Comparison of ENCODE assay signal across 16 cellular contexts in the genomic region with DNA sequence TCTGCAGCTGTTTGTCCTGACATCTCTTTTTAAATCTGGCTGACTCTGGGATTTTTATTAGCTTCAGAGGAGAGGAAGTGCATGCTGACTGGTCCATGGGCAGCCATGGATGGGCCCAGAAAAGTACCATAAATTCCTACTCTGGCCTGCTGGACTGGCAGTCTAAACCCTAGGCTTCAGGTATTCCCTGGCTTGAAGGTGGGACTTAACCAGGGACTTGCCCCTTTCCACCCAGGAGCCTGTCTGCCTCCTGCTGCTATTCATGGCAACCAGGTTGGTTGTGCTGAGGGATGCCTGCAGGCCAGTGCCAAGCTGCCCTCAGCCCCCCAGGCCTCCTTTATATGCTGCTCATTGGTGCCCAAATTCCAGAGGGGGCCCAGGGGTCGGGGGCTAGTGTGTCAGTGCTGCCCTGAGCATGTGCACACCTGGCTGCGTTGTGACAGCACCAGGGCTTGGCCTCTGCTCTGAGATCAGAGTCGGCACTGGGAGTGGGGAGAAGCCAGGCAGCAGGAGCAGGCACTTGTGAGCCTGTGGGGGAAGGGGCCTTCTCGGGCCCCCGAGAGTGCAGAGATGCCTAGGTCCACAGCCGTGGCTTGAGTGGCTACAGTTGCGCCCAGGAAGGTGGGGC.
A peak's percentile ranks its signal among the peaks of the same experiment; 100 is the strongest.
DNase-seq lines count a peak whose midpoint lies in the region; ATAC-seq, FAIRE-seq and TF ChIP-seq lines count a peak whose summit lies in the region.
"Had no signal": no experiment of that assay in that cellular context is flagged by ENCODE, and none has a peak within 500 bp of the region (broad histone marks: within the 10 kb centered on the region; RNA-seq: fewer than 3 reads in every experiment).

No MANE protein-coding gene starts in this region.

- DNase-seq in HepG2 (ENCODE audit: low spot score) = no peak
- no peak for DNase-seq in right lobe of liver
- DNase-seq in mesenchymal stem cell = no peak
- no peak for DNase-seq in stimulated activated naive CD8-positive, alpha-beta T cell treated with anti-CD3 and anti-CD28 coated beads, Interleukin-15, amount 100 ng/mL, for 72 hours
- DNase-seq in GM10266 (ENCODE audit: extremely low spot score) = no peak
- no peak for DNase-seq in GM10248 (ENCODE audit: extremely low spot score)
- DNase-seq: 8988T, AML-193, GF-D8, GM23248, H7, KBM-7 had no signal

- no peak overlapping the region for H2BK15ac ChIP-seq in mesenchymal stem cell (ENCODE audit: low read depth, poor library complexity, severe bottlenecking)

- peak overlapping the region in 1 of 2 experiments; percentile 71 for H3K14ac ChIP-seq in mesenchymal stem cell (ENCODE audit: low read length in 2 of 2)

- H3K79me1 ChIP-seq in mesenchymal stem cell (replicated peaks; ENCODE audit: low read length, poor library complexity, severe bottlenecking) = no peaks in the 10 kb centered on the region

- H3K27me3 Mint-ChIP-seq in stimulated activated naive CD8-positive, alpha-beta T cell treated with anti-CD3 and anti-CD28 coated beads, Interleukin-15, amount 100 ng/mL, for 72 hours = no peaks in the 10 kb centered on the region

- no peaks in the 10 kb centered on the region for H3K9me3 Mint-ChIP-seq in stimulated activated naive CD8-positive, alpha-beta T cell treated with anti-CD3 and anti-CD28 coated beads, Interleukin-15, amount 100 ng/mL, for 72 hours

- H2BK120ac ChIP-seq in mesenchymal stem cell (ENCODE audit: low read depth, low read length) = no peak overlapping the region

- H3K4me1 ChIP-seq in HepG2 (ENCODE audit: insufficient read depth, low read length) (no peaks in the 10 kb centered on the region), right lobe of liver (no peaks in the 10 kb centered on the region), mesenchymal stem cell (ENCODE audit: control insufficient read depth, insufficient read depth, low read depth, low read length) (no peaks in the 10 kb centered on the region)
- H3K4me1 ChIP-seq: BLaER1 had no signal

- H2BK5ac ChIP-seq in mesenchymal stem cell (ENCODE audit: low read depth, low read length, poor library complexity, severe bottlenecking) = no peak overlapping the region

- no peaks in the 10 kb centered on the region for H3K79me2 ChIP-seq in HepG2 (ENCODE audit: insufficient read depth, low read length)

- H3K27me3 ChIP-seq in HepG2 (ENCODE audit: control insufficient read depth in 1 of 2, insufficient read depth in 2 of 2, low read length in 2 of 2) (no peaks in the 10 kb centered on the region), right lobe of liver (no peaks in the 10 kb centered on the region), mesenchymal stem cell (ENCODE audit: control insufficient read depth in 1 of 2, insufficient read depth in 1 of 2, low read length in 2 of 2) (no peaks in the 10 kb centered on the region)
- H3K27me3 ChIP-seq: BLaER1 had no signal

- H2AFZ ChIP-seq in HepG2 (ENCODE audit: low read length) = no peak overlapping the region
- H2AFZ ChIP-seq in mesenchymal stem cell (ENCODE audit: low read depth, low read length) = peak overlapping the region; percentile 49
- H2AFZ ChIP-seq: GM23248 had no signal

- intact Hi-C loops in HepG2 (cut with micrococcal nuclease; ENCODE audit: unreplicated experiment) (no loop called here), right lobe of liver (cut with DNase I) (no loop called here)

- peak overlapping the region in 1 of 2 experiments; percentile 78 for H2BK12ac ChIP-seq in mesenchymal stem cell (ENCODE audit: low read length in 2 of 2)

- H3K4ac ChIP-seq in mesenchymal stem cell (ENCODE audit: low read depth in 1 of 2, low read length in 2 of 2) = peak overlapping the region in 1 of 2 experiments; percentile 2

- H3K4me2 ChIP-seq in HepG2 (ENCODE audit: low read depth, low read length) (no peak overlapping the region), mesenchymal stem cell (ENCODE audit: low read length, poor library complexity, severe bottlenecking) (no peak overlapping the region)
- H3K4me2 ChIP-seq: BLaER1 had no signal

- TF ChIP-seq POLR2A in HepG2 (IDR thresholded peaks at IDR 0.05; ENCODE audit: insufficient read depth in 1 of 2, low read depth in 2 of 2, low read length in 2 of 2) = no peak
- no peak for TF ChIP-seq POLR2A in right lobe of liver (IDR thresholded peaks at IDR 0.05)

- FAIRE-seq in HepG2 (lab: Jason Lieb, UNC) = no peak
- FAIRE-seq: GM12878, GM18507 had no signal

- H3K4me3 ChIP-seq in HepG2 (replicated peaks in 1 of 3; ENCODE audit: insufficient read depth in 1 of 3, low read depth in 2 of 3, low read length in 3 of 3) (no peak overlapping the region), right lobe of liver (no peak overlapping the region), mesenchymal stem cell (ENCODE audit: insufficient read depth in 1 of 2, low read depth in 1 of 2, low read length in 2 of 2) (no peak overlapping the region)
- H3K4me3 ChIP-seq: BLaER1, GM12878, GM23248 had no signal

- ATAC-seq in HepG2 (peak; percentile 60), right lobe of liver (no peak), HG03460 (IDR thresholded peaks at IDR 0.05; ENCODE audit: unreplicated experiment) (no peak)
- peak; percentile 33 for ATAC-seq in stimulated activated naive CD8-positive, alpha-beta T cell treated with anti-CD3 and anti-CD28 coated beads, Interleukin-15, amount 100 ng/mL, for 72 hours
- ATAC-seq: GM12878 had no signal

- no peaks in the 10 kb centered on the region for H3K4me1 Mint-ChIP-seq in stimulated activated naive CD8-positive, alpha-beta T cell treated with anti-CD3 and anti-CD28 coated beads, Interleukin-15, amount 100 ng/mL, for 72 hours

- H3K27ac ChIP-seq in HepG2 (ENCODE audit: extremely low read length, insufficient read depth, low read length) (no peak overlapping the region), right lobe of liver (no peak overlapping the region), mesenchymal stem cell (ENCODE audit: low read length, poor library complexity, severe bottlenecking) (no peak overlapping the region)
- H3K27ac ChIP-seq: BLaER1, GM23248 had no signal

- POLR2A ChIA-PET in HepG2 (lab: Yijun Ruan, JAX) = no interaction called here
- POLR2A ChIA-PET in GM10248 (lab: Yijun Ruan, JAX) = no interaction called here

- H3K36me3 ChIP-seq in HepG2 (replicated peaks in 1 of 2; ENCODE audit: control insufficient read depth in 1 of 2, insufficient read depth in 2 of 2, low read length in 2 of 2) (no peaks in the 10 kb centered on the region), right lobe of liver (no peaks in the 10 kb centered on the region), mesenchymal stem cell (ENCODE audit: control insufficient read depth in 1 of 2, insufficient read depth in 2 of 2, low read depth in 1 of 2, low read length in 2 of 2) (no peaks in the 10 kb centered on the region)
- H3K36me3 ChIP-seq: BLaER1 had no signal

- no peaks in the 10 kb centered on the region for H4K20me1 ChIP-seq in HepG2 (ENCODE audit: insufficient read depth, low read length)
- H4K20me1 ChIP-seq: BLaER1 had no signal

- TF ChIP-seq CTCF in HepG2 (CRISPR knock-in tag; IDR thresholded peaks at IDR 0.05) (no peak), right lobe of liver (IDR thresholded peaks at IDR 0.05) (no peak), GM10266 (IDR thresholded peaks at IDR 0.05; ENCODE audit: control insufficient read depth, insufficient read depth, low read depth, missing control alignments) (no peak), GM10248 (IDR thresholded peaks at IDR 0.05; ENCODE audit: control extremely low read depth, extremely low read depth, low read depth, missing control alignments) (no peak)

- no peaks in the 10 kb centered on the region for H3K9me3 ChIP-seq in HepG2 (ENCODE audit: low read length)
- no peaks in the 10 kb centered on the region for H3K9me3 ChIP-seq in right lobe of liver
- no peaks in the 10 kb centered on the region for H3K9me3 ChIP-seq in mesenchymal stem cell (ENCODE audit: control insufficient read depth, low read length)
- H3K9me3 ChIP-seq: BLaER1 had no signal

- no peak overlapping the region for H3K18ac ChIP-seq in mesenchymal stem cell (ENCODE audit: low read depth in 1 of 2, low read length in 2 of 2)

- BruUV-seq in HepG2 (replicated peaks; lab: Mats Ljungman, UMichigan) = no TSS peak

- CTCF ChIA-PET in HepG2 (lab: Yijun Ruan, JAX; ENCODE audit: low intra/inter-chr PET ratio, low total read pairs) (no interaction called here), GM10248 (lab: Yijun Ruan, JAX) (interaction anchor here (0.7 to 1.2 kb wide), 3 partner anchors 17 to 27 kb away, joined by 3 to 4 read pairs (median 3); no protein-coding TSS in a partner anchor)

- H4K91ac ChIP-seq in mesenchymal stem cell (ENCODE audit: low read length) = no peak overlapping the region

- H3K27ac Mint-ChIP-seq in stimulated activated naive CD8-positive, alpha-beta T cell treated with anti-CD3 and anti-CD28 coated beads, Interleukin-15, amount 100 ng/mL, for 72 hours = no peak overlapping the region

- WGBS in HepG2 (ENCODE audit: low lambda C conversion rate) = 0% methylated on average over 7 of the region's 7 CpGs
- 80% methylated on average over 1 of the region's 7 CpGs for WGBS in right lobe of liver (ENCODE audit: insufficient coverage, low coverage, low lambda C conversion rate, missing lambda C conversion rate)
- WGBS in mesenchymal stem cell = 88% methylated on average over 7 of the region's 7 CpGs

- TF ChIP-seq EP300 in HepG2 (IDR thresholded peaks at IDR 0.05; ENCODE audit: low read depth in 2 of 2, low read length in 2 of 2) = no peak
- TF ChIP-seq EP300 in HepG2 (CRISPR knock-in tag; IDR thresholded peaks at IDR 0.05; ENCODE audit: borderline replicate concordance) = no peak

- peak overlapping the region in 1 of 2 experiments; percentile 40 for H3K23ac ChIP-seq in mesenchymal stem cell (ENCODE audit: low read length in 2 of 2)

- in situ Hi-C loops in HepG2 (cut with HindIII; ENCODE audit: extremely low pct_ligation_motif_present, low pct_unique_long_range_greater_than_20kb) = no loop called here

- no peak for TF ChIP-seq RAD21 in HepG2 (CRISPR knock-in tag; IDR thresholded peaks at IDR 0.05)

- no peak overlapping the region for H3K4me3 Mint-ChIP-seq in stimulated activated naive CD8-positive, alpha-beta T cell treated with anti-CD3 and anti-CD28 coated beads, Interleukin-15, amount 100 ng/mL, for 72 hours

- H3K9ac ChIP-seq in HepG2 (ENCODE audit: insufficient read depth, low read depth, low read length) (no peak overlapping the region), mesenchymal stem cell (ENCODE audit: low read length) (no peak overlapping the region)
- H3K9ac ChIP-seq: BLaER1, GM23248 had no signal

- no peak overlapping the region for H2AK5ac ChIP-seq in mesenchymal stem cell (ENCODE audit: low read length, severe bottlenecking)

- H4K8ac ChIP-seq in mesenchymal stem cell (ENCODE audit: low read length) = no peak overlapping the region

TF ChIP-seq in HepG2, 621 proteins besides CTCF, POLR2A, EP300 and RAD21 (continues in another document):
- TF ChIP-seq, protein P1, sequence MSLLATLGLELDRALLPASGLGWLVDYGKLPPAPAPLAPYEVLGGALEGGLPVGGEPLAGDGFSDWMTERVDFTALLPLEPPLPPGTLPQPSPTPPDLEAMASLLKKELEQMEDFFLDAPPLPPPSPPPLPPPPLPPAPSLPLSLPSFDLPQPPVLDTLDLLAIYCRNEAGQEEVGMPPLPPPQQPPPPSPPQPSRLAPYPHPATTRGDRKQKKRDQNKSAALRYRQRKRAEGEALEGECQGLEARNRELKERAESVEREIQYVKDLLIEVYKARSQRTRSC (CRISPR knock-in tag; IDR thresholded peaks at IDR 0.05; ENCODE audit: low read depth) = no peak
- TF ChIP-seq ZNF260 (CRISPR knock-in tag; IDR thresholded peaks at IDR 0.05; ENCODE audit: borderline replicate concordance, low read depth) (no peak), NKX3-1 (CRISPR knock-in tag; IDR thresholded peaks at IDR 0.05) (no peak)

Comparison
In these comparisons a context has a peak if more than half of its experiments do, and no peak if none do; other contexts are left out.
1. ATAC-seq: peak in HepG2 (single experiment) and stimulated activated naive CD8-positive, alpha-beta T cell treated with anti-CD3 and anti-CD28 coated beads, Interleukin-15, amount 100 ng/mL, for 72 hours (single experiment); none in right lobe of liver (0 of 4) and HG03460 (single experiment).